ENCODE assay signal across 18 cellular contexts in the genomic region with DNA sequence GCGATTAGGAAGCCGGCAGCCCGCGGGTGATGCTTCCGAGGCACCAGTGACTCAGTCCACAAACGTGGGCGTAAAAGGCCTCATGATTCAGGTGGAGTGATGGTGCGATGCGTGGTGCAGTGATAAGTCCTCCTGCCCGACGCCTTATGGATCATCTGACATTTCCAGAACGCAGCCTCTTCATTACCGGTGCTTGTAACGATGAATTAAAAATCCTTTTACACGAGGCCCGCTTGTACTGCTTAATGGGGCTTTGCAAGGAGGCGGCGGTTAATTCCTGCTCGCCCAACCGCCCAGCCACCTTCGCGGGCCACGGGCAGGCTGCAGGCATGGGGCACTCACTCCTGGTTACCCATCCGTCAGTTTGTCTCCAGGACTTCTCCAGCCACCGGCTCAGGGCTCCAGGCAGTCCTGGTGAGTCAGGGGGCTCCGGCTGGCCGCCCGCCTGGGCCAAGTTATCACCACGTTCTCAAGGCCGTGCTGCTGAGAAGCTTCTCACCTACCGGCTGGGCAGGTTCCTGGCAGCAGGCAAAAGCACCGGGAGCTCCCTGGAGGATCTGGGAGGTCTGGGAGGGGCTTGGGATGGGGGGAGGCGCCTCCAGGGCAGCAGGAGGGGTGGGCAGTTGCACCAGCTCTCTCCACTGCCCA.
A peak's percentile ranks its signal among the peaks of the same experiment; 100 is the strongest.
DNase-seq lines count a peak whose midpoint lies in the region; ATAC-seq, FAIRE-seq and TF ChIP-seq lines count a peak whose summit lies in the region.
"Had no signal": no experiment of that assay in that cellular context is flagged by ENCODE, and none has a peak within 500 bp of the region (broad histone marks: within the 10 kb centered on the region; RNA-seq: fewer than 3 reads in every experiment).

No MANE protein-coding gene starts in this region.

- H3F3A ChIP-seq in PC-3 (ENCODE audit: low read length, unreplicated experiment) (no peaks in the 10 kb centered on the region), SK-N-SH (replicated peaks; ENCODE audit: insufficient read depth) (no peaks in the 10 kb centered on the region)

- intact Hi-C loops in head of caudate nucleus (cut with DNase I) = no loop called here
- intact Hi-C loops in pancreas (cut with DNase I) = loop anchor here in 1 of 3 donors (10.0 kb wide), 1 partner anchor 87 kb away; no protein-coding TSS in a partner anchor
- intact Hi-C loops in PC-3 (cut with micrococcal nuclease) = no loop called here

- H3K4me2 ChIP-seq in PC-3 (ENCODE audit: low read length) = no peak overlapping the region
- no peak overlapping the region for H3K4me2 ChIP-seq in SK-N-SH

- H4K20me1 ChIP-seq in PC-3 (ENCODE audit: low read length) (no peaks in the 10 kb centered on the region), SK-N-SH (ENCODE audit: insufficient read depth) (no peaks in the 10 kb centered on the region)

- DNase-seq in Daoy (ENCODE audit: low read depth) (peak; percentile 59), amniotic epithelial cell (ENCODE audit: low read depth) (peak; percentile 93), head of caudate nucleus (peak in 33 of 42 donors; percentile 5 to 79 (median 45)), pancreas (peak in 5 of 6 donors; percentile 35 to 66 (median 57)), PC-3 (no peak), AG20443 (ENCODE audit: low spot score) (no peak), SK-N-SH (no peak)
- DNase-seq: activated CD8-positive, alpha-beta memory T cell treated with anti-CD3 and anti-CD28 coated beads, Interleukin-2, amount 50 U/mL, for 4 hours; activated naive CD4-positive, alpha-beta T cell treated with anti-CD3 and anti-CD28 coated beads, Interleukin-2, amount 50 U/mL, for 16 hours; KBM-7; left colon; NCI-H2081 treated with DMSO at 0.1 percent for 48 hours; NCI-H524 treated with DMSO at 0.1 percent for 48 hours; SJCRH30; stimulated activated CD4-positive, alpha-beta T cell treated with anti-CD3 and anti-CD28 coated beads, Interleukin-4, amount 100 ng/mL, for 1 hour had no signal

- TF ChIP-seq RAD21 in SK-N-SH (IDR thresholded peaks at IDR 0.05; ENCODE audit: low read length) = no peak

- TF ChIP-seq EP300 in SK-N-SH (IDR thresholded peaks at IDR 0.05; ENCODE audit: borderline replicate concordance in 1 of 2, low read depth in 1 of 2, low read length in 1 of 2) = no peak

- TF ChIP-seq CTCF in pancreas (IDR thresholded peaks at IDR 0.05) (no peak), PC-3 (conservative IDR thresholded peaks at IDR 0.05; ENCODE audit: low read depth, low read length) (no peak), SK-N-SH (IDR thresholded peaks at IDR 0.05) (no peak)

- H3K4me1 ChIP-seq in pancreas (no peaks in the 10 kb centered on the region), PC-3 (ENCODE audit: insufficient read depth, low read length) (no peaks in the 10 kb centered on the region), SK-N-SH (ENCODE audit: control insufficient read depth in 1 of 2, insufficient read depth in 2 of 2, low read depth in 1 of 2, low read length in 1 of 2) (peaks cover 0 to 11% of the 10 kb centered on the region in 2 experiments; a peak in 1 of 4 replicates)
- H3K4me1 ChIP-seq: SJCRH30 had no signal

- ATAC-seq in pancreas (peak; percentile 25 to 65 (median 37)), PC-3 (no peak), HG03159 (IDR thresholded peaks at IDR 0.05; ENCODE audit: unreplicated experiment) (no peak)

- WGBS in pancreas, 2 donors = 70 to 76% methylated on average over 33 of the region's 33 CpGs
- WGBS in SK-N-SH (ENCODE audit: low lambda C conversion rate) = 94% methylated on average over 30 of the region's 33 CpGs

- no peak overlapping the region for H3K4me3 ChIP-seq in pancreas
- no peak overlapping the region for H3K4me3 ChIP-seq in PC-3 (ENCODE audit: low read length)
- H3K4me3 ChIP-seq in SK-N-SH (ENCODE audit: low read depth in 2 of 2, low read length in 1 of 2) = no peak overlapping the region
- H3K4me3 ChIP-seq: SJCRH30, suprapubic skin had no signal

- CTCF ChIA-PET in PC-3 (lab: Charles Lee) = no interaction called here
- CTCF ChIA-PET in SK-N-SH (lab: Yijun Ruan, JAX) = interaction anchor here (1.6 kb wide), 1 partner anchor 93 kb away, joined by 7 read pairs; no protein-coding TSS in a partner anchor

- no peak overlapping the region for H3K9ac ChIP-seq in PC-3 (ENCODE audit: low read length)
- no peak overlapping the region for H3K9ac ChIP-seq in SK-N-SH

- peaks cover 0 to 38% (median 3%) of the 10 kb centered on the region in 3 donors for H3K36me3 ChIP-seq in pancreas
- peaks cover 18% of the 10 kb centered on the region; the same call in 1 of the 2 replicates for H3K36me3 ChIP-seq in PC-3 (ENCODE audit: low read depth, low read length)
- H3K36me3 ChIP-seq in SK-N-SH (replicated peaks in 1 of 2; ENCODE audit: control insufficient read depth in 1 of 2, insufficient read depth in 2 of 2, low read length in 1 of 2) = peaks cover 6 to 47% of the 10 kb centered on the region in 2 experiments

- FAIRE-seq in pancreas (lab: Jason Lieb, UNC) = no peak
- FAIRE-seq: GM12891 had no signal

- POLR2A ChIA-PET in PC-3 (lab: Charles Lee; ENCODE audit: unreplicated experiment) (no interaction called here), SK-N-SH (lab: Yijun Ruan, JAX) (no interaction called here)

- H3K9me2 ChIP-seq in PC-3 (replicated peaks; ENCODE audit: low read length) (no peaks in the 10 kb centered on the region), SK-N-SH (no peaks in the 10 kb centered on the region)

- H3K27ac ChIP-seq in pancreas (no peak overlapping the region), PC-3 (ENCODE audit: low read length) (no peak overlapping the region), SK-N-SH (ENCODE audit: low read depth in 2 of 2, low read length in 1 of 2) (no peak overlapping the region)
- H3K27ac ChIP-seq: SJCRH30, suprapubic skin had no signal

- BruUV-seq in PC-3 (replicated peaks; lab: Mats Ljungman, UMichigan) = no TSS peak

- H3K9me3 ChIP-seq in pancreas (no peaks in the 10 kb centered on the region), PC-3 (ENCODE audit: low read length) (no peaks in the 10 kb centered on the region), SK-N-SH (no peaks in the 10 kb centered on the region)
- H3K9me3 ChIP-seq: SJCRH30, suprapubic skin had no signal

- H2AFZ ChIP-seq in PC-3 (ENCODE audit: low read length) (no peak overlapping the region), SK-N-SH (ENCODE audit: low read depth) (no peak overlapping the region)

- H3K27me3 ChIP-seq in pancreas = no peaks in the 10 kb centered on the region
- H3K27me3 ChIP-seq in PC-3 (ENCODE audit: low read length) = no peaks in the 10 kb centered on the region
- H3K27me3 ChIP-seq in SK-N-SH (ENCODE audit: insufficient read depth) = no peaks in the 10 kb centered on the region
- H3K27me3 ChIP-seq: SJCRH30, suprapubic skin had no signal

- H3K79me2 ChIP-seq in PC-3 (ENCODE audit: low read length) = no peaks in the 10 kb centered on the region
- H3K79me2 ChIP-seq in SK-N-SH (ENCODE audit: insufficient read depth) = no peaks in the 10 kb centered on the region

TF ChIP-seq in SK-N-SH, 30 proteins besides CTCF, POLR2A, EP300 and RAD21:
- TF ChIP-seq RCOR1 (IDR thresholded peaks at IDR 0.05; ENCODE audit: low read length) (no peak), MEF2A (IDR thresholded peaks at IDR 0.05; ENCODE audit: borderline replicate concordance, low read depth) (no peak), ELF1 (IDR thresholded peaks at IDR 0.05) (no peak), FOXJ3 (CRISPR knock-in tag; IDR thresholded peaks at IDR 0.05) (no peak), YY1 (IDR thresholded peaks at IDR 0.05; ENCODE audit: low read depth) (no peak), RFX5 (IDR thresholded peaks at IDR 0.05; ENCODE audit: low read length) (no peak), SMC3 (IDR thresholded peaks at IDR 0.05; ENCODE audit: low read depth, low read length) (no peak), NFIC (IDR thresholded peaks at IDR 0.05; ENCODE audit: borderline replicate concordance) (no peak)
- TF ChIP-seq, protein P1, sequence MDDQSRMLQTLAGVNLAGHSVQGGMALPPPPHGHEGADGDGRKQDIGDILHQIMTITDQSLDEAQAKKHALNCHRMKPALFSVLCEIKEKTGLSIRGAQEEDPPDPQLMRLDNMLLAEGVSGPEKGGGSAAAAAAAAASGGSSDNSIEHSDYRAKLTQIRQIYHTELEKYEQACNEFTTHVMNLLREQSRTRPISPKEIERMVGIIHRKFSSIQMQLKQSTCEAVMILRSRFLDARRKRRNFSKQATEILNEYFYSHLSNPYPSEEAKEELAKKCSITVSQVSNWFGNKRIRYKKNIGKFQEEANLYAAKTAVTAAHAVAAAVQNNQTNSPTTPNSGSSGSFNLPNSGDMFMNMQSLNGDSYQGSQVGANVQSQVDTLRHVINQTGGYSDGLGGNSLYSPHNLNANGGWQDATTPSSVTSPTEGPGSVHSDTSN (IDR thresholded peaks at IDR 0.05) = no peak

Comparison
In these comparisons a context has a peak if more than half of its experiments do, and no peak if none do; other contexts are left out.
1. DNase-seq: peak in Daoy (single experiment), amniotic epithelial cell (single experiment), head of caudate nucleus (33 of 42) and pancreas (5 of 6); none in PC-3 (single experiment), AG20443 (single experiment) and SK-N-SH (single experiment).
2. ATAC-seq: peak in pancreas (4 of 4); none in PC-3 (single experiment) and HG03159 (single experiment).